In genomic region chr6:11744753-11745152, GRCh38 we compare ENCODE assay signal across 13 cellular contexts. TPM values are rescaled to one million over a fixed set of nuclear protein-coding genes. Genes with fewer than 3 reads are reported as not detected.
DNase-seq lines count a peak whose midpoint lies in the region; ATAC-seq and TF ChIP-seq lines count a peak whose summit lies in the region.
"Had no signal": no experiment of that assay in that cellular context is flagged by ENCODE, and none has a peak within 500 bp of the region (broad histone marks: within the 10 kb centered on the region; RNA-seq: fewer than 3 reads in every experiment).

No MANE protein-coding gene starts in this region.

- intact Hi-C loops in activated CD8-positive, alpha-beta T cell treated with anti-CD3 and anti-CD28 coated beads for 36 hours (cut with micrococcal nuclease), result no loop called here

- POLR2A ChIA-PET in activated CD8-positive, alpha-beta T cell treated with anti-CD3 and anti-CD28 coated beads for 36 hours (lab: Charles Lee), result no interaction called here

- CTCF ChIA-PET in activated CD8-positive, alpha-beta T cell treated with anti-CD3 and anti-CD28 coated beads for 36 hours (lab: Charles Lee), result no interaction called here

- peak; percentile 1 for DNase-seq in COLO668 (lab: John Stamatoyannopoulos, UW; ENCODE audit: unreplicated experiment)
- DNase-seq in astrocyte of the spinal cord (ENCODE audit: low read depth, low spot score), result peak; percentile 63
- peak; percentile 87 for DNase-seq in right atrium auricular region (ENCODE audit: low spot score)
- DNase-seq in renal cortical epithelial cell (ENCODE audit: low read depth), result peak; percentile 95
- no peak for DNase-seq in activated CD8-positive, alpha-beta T cell treated with anti-CD3 and anti-CD28 coated beads for 36 hours
- no peak for DNase-seq in NOMO-1 treated with dmso at 0.1 percent for 144 hours (lab: John Stamatoyannopoulos, UW; ENCODE audit: unreplicated experiment)
- DNase-seq: CD4-positive, CD25-positive, alpha-beta regulatory T cell; central memory CD4-positive, alpha-beta T cell; HFFc6; NCI-H345; SK-N-SH had no signal

- no peaks in the 10 kb centered on the region for H3K36me3 Mint-ChIP-seq in activated CD8-positive, alpha-beta T cell treated with anti-CD3 and anti-CD28 coated beads for 36 hours (ENCODE audit: low read depth)
- H3K36me3 Mint-ChIP-seq: CD4-positive, CD25-positive, alpha-beta regulatory T cell had no signal

- no peak overlapping the region for H3K4me3 Mint-ChIP-seq in activated CD8-positive, alpha-beta T cell treated with anti-CD3 and anti-CD28 coated beads for 36 hours
- H3K4me3 Mint-ChIP-seq: CD4-positive, CD25-positive, alpha-beta regulatory T cell; HFFc6 had no signal

- peaks cover 4% of the 10 kb centered on the region for H3K9me3 Mint-ChIP-seq in activated CD8-positive, alpha-beta T cell treated with anti-CD3 and anti-CD28 coated beads for 36 hours
- H3K9me3 Mint-ChIP-seq: HFFc6 had no signal

- no peak for TF ChIP-seq CTCF in astrocyte of the spinal cord (IDR thresholded peaks at IDR 0.05; ENCODE audit: low read depth, low read length)
- TF ChIP-seq CTCF in right atrium auricular region (IDR thresholded peaks at IDR 0.05), result no peak
- TF ChIP-seq CTCF in activated CD8-positive, alpha-beta T cell treated with anti-CD3 and anti-CD28 coated beads for 36 hours (IDR thresholded peaks at IDR 0.05), result no peak

- H3K27ac ChIP-seq in right atrium auricular region, result peak overlapping the region; percentile 40 to 57

- no peaks in the 10 kb centered on the region for H3K27me3 Mint-ChIP-seq in activated CD8-positive, alpha-beta T cell treated with anti-CD3 and anti-CD28 coated beads for 36 hours
- H3K27me3 Mint-ChIP-seq: CD4-positive, CD25-positive, alpha-beta regulatory T cell had no signal

- no peaks in the 10 kb centered on the region for H3K9me3 ChIP-seq in right atrium auricular region
- H3K9me3 ChIP-seq: SK-N-SH had no signal

- peaks cover 0 to 6% of the 10 kb centered on the region in 2 donors for H3K4me1 ChIP-seq in right atrium auricular region

- H3K27me3 ChIP-seq in right atrium auricular region, result no peaks in the 10 kb centered on the region

- no peak for ATAC-seq in activated CD8-positive, alpha-beta T cell treated with anti-CD3 and anti-CD28 coated beads for 36 hours
- ATAC-seq in GM21528 (IDR thresholded peaks at IDR 0.05; ENCODE audit: low FRiP score, unreplicated experiment) (no peak), GM21786 (IDR thresholded peaks at IDR 0.05; ENCODE audit: unreplicated experiment) (no peak)

- peaks cover 23% of the 10 kb centered on the region for H3K4me1 Mint-ChIP-seq in activated CD8-positive, alpha-beta T cell treated with anti-CD3 and anti-CD28 coated beads for 36 hours (ENCODE audit: low read depth)

- no peaks in the 10 kb centered on the region for H3K36me3 ChIP-seq in right atrium auricular region

- in situ Hi-C loops in astrocyte of the spinal cord (cut with HindIII; ENCODE audit: low sequenced_read_pairs), result no loop called here

- H3K27ac Mint-ChIP-seq in activated CD8-positive, alpha-beta T cell treated with anti-CD3 and anti-CD28 coated beads for 36 hours, result no peak overlapping the region
- H3K27ac Mint-ChIP-seq: HFFc6 had no signal

- no peak overlapping the region for H3K4me3 ChIP-seq in astrocyte of the spinal cord (ENCODE audit: low read depth, low read length)
- no peak overlapping the region for H3K4me3 ChIP-seq in right atrium auricular region

RNA-seq across cellular contexts. Expression of gene ADTRP, which starts 33.9 kb away (rescaled TPM):
- total RNA-seq in right atrium auricular region (not detected), renal cortical epithelial cell (1.4 and 7.1 TPM in 2 replicates)
- 10 to 100 TPM; 20.0 to 21.9 TPM for total RNA-seq in activated CD8-positive, alpha-beta T cell treated with anti-CD3 and anti-CD28 coated beads for 36 hours

Comparison
In these comparisons a context has a peak if more than half of its experiments do, and no peak if none do; other contexts are left out.
1. DNase-seq: peak in COLO668 (single experiment), astrocyte of the spinal cord (single experiment), right atrium auricular region (single experiment) and renal cortical epithelial cell (single experiment); none in activated CD8-positive, alpha-beta T cell treated with anti-CD3 and anti-CD28 coated beads for 36 hours (single experiment) and NOMO-1 treated with dmso at 0.1 percent for 144 hours (single experiment).